ENCODE assay signal across 8 cellular contexts in the genomic region with DNA sequence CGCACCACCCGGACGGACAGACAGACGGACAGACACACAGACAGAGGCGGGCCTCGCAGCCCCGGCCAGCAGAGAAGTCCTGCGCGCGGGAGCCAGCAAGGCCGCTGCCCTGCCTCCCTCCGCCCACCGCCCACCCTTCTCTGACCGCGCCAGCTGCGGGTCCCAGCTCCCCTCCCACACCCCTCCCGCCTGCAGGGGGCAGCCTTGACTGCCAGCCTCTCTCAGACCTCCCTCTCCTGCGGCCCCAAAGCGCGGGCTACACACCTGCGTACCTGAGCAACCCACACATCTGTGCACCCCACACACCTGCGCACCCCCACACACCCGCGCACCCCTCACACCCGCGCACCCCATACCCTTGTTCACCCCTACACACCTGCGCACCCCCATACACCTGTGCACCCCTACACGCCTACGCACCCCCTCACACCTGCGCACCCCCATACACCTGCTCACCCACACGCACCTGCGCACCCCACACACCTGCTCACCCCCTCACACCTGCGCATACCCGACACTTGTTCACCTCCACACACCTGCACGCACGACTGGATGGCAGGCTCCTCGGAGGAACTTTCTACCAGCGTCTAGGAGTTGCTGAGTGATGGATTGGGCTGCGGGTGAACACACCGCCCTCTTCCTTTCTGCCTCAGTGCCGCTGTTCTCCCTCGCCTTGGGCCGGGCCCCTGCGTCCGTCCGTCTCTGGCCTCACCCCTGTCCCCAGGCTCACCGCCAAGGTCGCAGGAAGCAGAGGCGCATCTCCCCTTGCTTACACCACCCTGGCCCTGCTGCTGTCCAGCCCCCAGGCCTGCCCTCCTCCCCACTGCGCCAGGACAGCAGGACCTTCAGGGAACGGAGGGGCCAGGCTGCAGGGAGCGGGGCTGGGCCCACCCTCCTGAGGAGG. TPM values are rescaled to one million over a fixed set of nuclear protein-coding genes. Genes with fewer than 3 reads are reported as not detected.
DNase-seq lines count a peak whose midpoint lies in the region; ATAC-seq and TF ChIP-seq lines count a peak whose summit lies in the region.

No MANE protein-coding gene starts in this region.

- H3K4me1 ChIP-seq in Karpas-422 (ENCODE audit: low read length), result peaks cover 5% of the 10 kb centered on the region
- peaks cover 9% of the 10 kb centered on the region for H3K4me1 ChIP-seq in neural progenitor cell

- DNase-seq in Karpas-422 (peak; percentile 54), neural progenitor cell (ENCODE audit: low spot score) (peak; percentile 49), putamen (ENCODE audit: low spot score) (no peak), Right ventricle myocardium inferior (ENCODE audit: missing footprints) (no peak), MG63 (no peak)
- peak; percentile 68 for DNase-seq in activated naive CD8-positive, alpha-beta T cell treated with anti-CD3 and anti-CD28 coated beads, Interleukin-2, amount 50 U/mL, for 24 hours

- no peak overlapping the region for H3K27ac Mint-ChIP-seq in activated naive CD8-positive, alpha-beta T cell treated with anti-CD3 and anti-CD28 coated beads, Interleukin-2, amount 50 U/mL, for 24 hours
- no peak overlapping the region for H3K27ac Mint-ChIP-seq in neural progenitor cell

- intact Hi-C loops in Right ventricle myocardium inferior (cut with DNase I), result no loop called here

- H3K4me2 ChIP-seq in Karpas-422 (ENCODE audit: low read depth, low read length, poor library complexity, severe bottlenecking) (peak overlapping the region; percentile 23), neural progenitor cell (no peak overlapping the region)

- TF ChIP-seq CTCF in C4-2B (conservative IDR thresholded peaks at IDR 0.05) (peak; percentile 8), neural progenitor cell (IDR thresholded peaks at IDR 0.05) (peak; percentile 26)

- no peak overlapping the region for H3K4me3 Mint-ChIP-seq in activated naive CD8-positive, alpha-beta T cell treated with anti-CD3 and anti-CD28 coated beads, Interleukin-2, amount 50 U/mL, for 24 hours
- no peak overlapping the region for H3K4me3 Mint-ChIP-seq in neural progenitor cell

- H3K4me1 Mint-ChIP-seq in activated naive CD8-positive, alpha-beta T cell treated with anti-CD3 and anti-CD28 coated beads, Interleukin-2, amount 50 U/mL, for 24 hours, result peaks cover 9% of the 10 kb centered on the region
- H3K4me1 Mint-ChIP-seq in neural progenitor cell, result peaks cover 18% of the 10 kb centered on the region

- H3K79me2 ChIP-seq in Karpas-422 (ENCODE audit: low read length) (no peaks in the 10 kb centered on the region), neural progenitor cell (ENCODE audit: low read depth) (no peaks in the 10 kb centered on the region)

- H3K27me3 Mint-ChIP-seq in activated naive CD8-positive, alpha-beta T cell treated with anti-CD3 and anti-CD28 coated beads, Interleukin-2, amount 50 U/mL, for 24 hours, result peaks cover 29% of the 10 kb centered on the region
- peaks cover 5% of the 10 kb centered on the region for H3K27me3 Mint-ChIP-seq in neural progenitor cell (ENCODE audit: insufficient read depth, low read depth)

- no peaks in the 10 kb centered on the region for H3K36me3 Mint-ChIP-seq in activated naive CD8-positive, alpha-beta T cell treated with anti-CD3 and anti-CD28 coated beads, Interleukin-2, amount 50 U/mL, for 24 hours (ENCODE audit: low read depth)
- H3K36me3 Mint-ChIP-seq in neural progenitor cell, result no peaks in the 10 kb centered on the region

- H3K27ac ChIP-seq in C4-2B (peak overlapping the region; percentile 24; the same call in 1 of the 2 replicates), Karpas-422 (ENCODE audit: low read length) (no peak overlapping the region), neural progenitor cell (no peak overlapping the region)

- no peaks in the 10 kb centered on the region; the same call in 1 of the 2 replicates for H3K27me3 ChIP-seq in Karpas-422 (ENCODE audit: low read length)
- peaks cover 8% of the 10 kb centered on the region for H3K27me3 ChIP-seq in neural progenitor cell
- no peaks in the 10 kb centered on the region for H3K27me3 ChIP-seq in MG63

- H3K9ac ChIP-seq in Karpas-422 (ENCODE audit: low read length), result no peak overlapping the region
- no peak overlapping the region for H3K9ac ChIP-seq in neural progenitor cell

- no peak overlapping the region for H2AFZ ChIP-seq in Karpas-422 (ENCODE audit: low read length)
- peak overlapping the region; percentile 50 for H2AFZ ChIP-seq in neural progenitor cell (replicated peaks)

- no peaks in the 10 kb centered on the region for H3K9me2 ChIP-seq in Karpas-422 (replicated peaks; ENCODE audit: insufficient read depth, low read length)

- peak overlapping the region; percentile 15; the same call in 1 of the 2 replicates for H3K4me3 ChIP-seq in Karpas-422 (ENCODE audit: low read length)
- H3K4me3 ChIP-seq in neural progenitor cell, result no peak overlapping the region
- H3K4me3 ChIP-seq in MG63, result no peak overlapping the region

- no peaks in the 10 kb centered on the region for H3F3A ChIP-seq in neural progenitor cell (ENCODE audit: low read depth)

- H3K9me3 Mint-ChIP-seq in activated naive CD8-positive, alpha-beta T cell treated with anti-CD3 and anti-CD28 coated beads, Interleukin-2, amount 50 U/mL, for 24 hours, result no peaks in the 10 kb centered on the region
- no peaks in the 10 kb centered on the region for H3K9me3 Mint-ChIP-seq in neural progenitor cell

- H3K36me3 ChIP-seq in Karpas-422 (ENCODE audit: insufficient read depth, low read length) (no peaks in the 10 kb centered on the region), neural progenitor cell (no peaks in the 10 kb centered on the region), MG63 (no peaks in the 10 kb centered on the region)

- H4K20me1 ChIP-seq in Karpas-422 (ENCODE audit: insufficient read depth, low read depth, low read length), result no peaks in the 10 kb centered on the region
- no peaks in the 10 kb centered on the region for H4K20me1 ChIP-seq in neural progenitor cell (ENCODE audit: low read depth)

- no peaks in the 10 kb centered on the region for H3K9me3 ChIP-seq in Karpas-422 (ENCODE audit: low read length)
- no peaks in the 10 kb centered on the region for H3K9me3 ChIP-seq in neural progenitor cell (ENCODE audit: low read depth)
- H3K9me3 ChIP-seq in MG63, result no peaks in the 10 kb centered on the region

- peak; percentile 49 for ATAC-seq in activated naive CD8-positive, alpha-beta T cell treated with anti-CD3 and anti-CD28 coated beads, Interleukin-2, amount 50 U/mL, for 24 hours
- ATAC-seq in HG02759 (IDR thresholded peaks at IDR 0.05; ENCODE audit: unreplicated experiment), result no peak
- no peak for ATAC-seq in Right ventricle myocardium inferior

RNA-seq across cellular contexts. Expression of a gene that starts 20.8 kb away (rescaled TPM):
- 95.6 and 127 TPM in 2 replicates for total RNA-seq in Karpas-422 (2014; rRNA removed; shearing (Covaris generic); ENCODE audit: low replicate concordance)
- 87.5 and 115 TPM in 2 replicates for total RNA-seq in neural progenitor cell (ENCODE audit: low replicate concordance)
- 45.6 TPM for total RNA-seq in Right ventricle myocardium inferior
- 130 and 148 TPM in 2 replicates for total RNA-seq in MG63 (2014; rRNA removed; shearing (Covaris generic); ENCODE audit: low replicate concordance)

RNA-seq across cellular contexts. Expression of a gene that starts 37.8 kb away (rescaled TPM):
- not detected in 2 replicates for total RNA-seq in Karpas-422 (2014; rRNA removed; shearing (Covaris generic); ENCODE audit: low replicate concordance)
- total RNA-seq in neural progenitor cell (ENCODE audit: low replicate concordance), result 0.09 TPM in 1 of 2 replicates, not detected in the other
- 0.35 TPM for total RNA-seq in Right ventricle myocardium inferior
- 14.7 and 15.9 TPM in 2 replicates for total RNA-seq in MG63 (2014; rRNA removed; shearing (Covaris generic); ENCODE audit: low replicate concordance)

Comparison
In these comparisons a context has a peak if more than half of its experiments do, and no peak if none do; other contexts are left out.
1. DNase-seq: peak in Karpas-422 (single experiment), activated naive CD8-positive, alpha-beta T cell treated with anti-CD3 and anti-CD28 coated beads, Interleukin-2, amount 50 U/mL, for 24 hours (single experiment) and neural progenitor cell (single experiment); none in putamen (single experiment), Right ventricle myocardium inferior (single experiment) and MG63 (single experiment).
2. RNA of a gene that starts 37.8 kb away (total RNA-seq): 14.7 to 15.9 TPM in MG63; 0.35 TPM in Right ventricle myocardium inferior (single experiment), not detected in Karpas-422 and 0.09 TPM in neural progenitor cell; every median in the first group is over 10 times any median in the second.